In genomic region chr12:52879394-52880351, GRCh38 we compare ENCODE assay signal across 8 cellular contexts.
A peak's percentile ranks its signal among the peaks of the same experiment; 100 is the strongest.
DNase-seq lines count a peak whose midpoint lies in the region; ATAC-seq lines count a peak whose summit lies in the region.

No MANE protein-coding gene starts in this region.

- peak; percentile 57 for ATAC-seq in HG02798 (IDR thresholded peaks at IDR 0.05; ENCODE audit: poor library complexity, unreplicated experiment)

- DNase-seq in COR-L47 (lab: John Stamatoyannopoulos, UW) (peak; percentile 85), NCI-H345 treated with DMSO at 0.1 percent for 48 hours (lab: John Stamatoyannopoulos, UW; ENCODE audit: unreplicated experiment) (peak; percentile 68), caudate nucleus (lab: John Stamatoyannopoulos, UW) (peak in 56 of 61 donors; percentile 16 to 89 (median 56)), inferior parietal cortex (ENCODE audit: extremely low spot score) (peak; percentile 92), KG1 (lab: John Stamatoyannopoulos, UW) (no peak)
- DNase-seq in activated CD4-positive, CD25-positive, alpha-beta regulatory T cell treated with anti-CD3 and anti-CD28 coated beads, Interleukin-2, amount 50 U/mL, for 72 hours: peak; percentile 56
- peak; percentile 53 to 66 (median 60) for DNase-seq in stimulated activated CD4-positive, alpha-beta T cell treated with anti-CD3 and anti-CD28 coated beads, Interleukin-12 subunit alpha, Interleukin-12 subunit beta, amount 100 ng/mL, for 48 hours (ENCODE audit: low read depth in 2 of 3, low spot score in 1 of 3)

- H3K27ac ChIP-seq in caudate nucleus (ENCODE audit: low read depth, low read length): no peak overlapping the region
